In genomic region chr7:128427289-128427891, GRCh38 we compare ENCODE assay signal across 8 cellular contexts. TPM values are rescaled to one million over a fixed set of nuclear protein-coding genes. Genes with fewer than 3 reads are reported as not detected.
DNase-seq lines count a peak whose midpoint lies in the region; ATAC-seq and TF ChIP-seq lines count a peak whose summit lies in the region.

No MANE protein-coding gene starts in this region.

- peak; percentile 94 for TF ChIP-seq CTCF in CD4-positive, alpha-beta T cell (IDR thresholded peaks at IDR 0.05)
- TF ChIP-seq CTCF in GM12875 (IDR thresholded peaks at IDR 0.05; ENCODE audit: borderline replicate concordance, insufficient read depth, low read depth, low read length) (peak; percentile 53), VCaP (conservative IDR thresholded peaks at IDR 0.05) (peak; percentile 84)

- DNase-seq in CD4-positive, alpha-beta T cell: no peak
- peak; percentile 24 to 68 for DNase-seq in NCI-H1930 (lab: John Stamatoyannopoulos, UW)
- DNase-seq in Right ventricle myocardium superior: no peak
- DNase-seq in renal cortical epithelial cell (ENCODE audit: low read depth): peak; percentile 53

- no peaks in the 10 kb centered on the region for H3K27me3 ChIP-seq in CD4-positive, alpha-beta T cell (ENCODE audit: control insufficient read depth, insufficient read depth, low read length)

- POLR2A ChIA-PET in CD4-positive, alpha-beta T cell (lab: Charles Lee): interaction anchor here (0.5 to 2.4 kb wide), 7 partner anchors 19 to 84 kb away, joined by 3 to 16 read pairs (median 5); partner anchors contain the start of genes HILPDA and RBM28

- peaks cover 7% of the 10 kb centered on the region for H3K27me3 Mint-ChIP-seq in CD4-positive, alpha-beta T cell

- H3K4me3 Mint-ChIP-seq in CD4-positive, alpha-beta T cell: no peak overlapping the region

- no peak overlapping the region for H3K27ac Mint-ChIP-seq in CD4-positive, alpha-beta T cell

- H3K27ac ChIP-seq in CD4-positive, alpha-beta T cell (ENCODE audit: low read depth, low read length): no peak overlapping the region
- no peak overlapping the region for H3K27ac ChIP-seq in VCaP

- no peaks in the 10 kb centered on the region for H3K9me3 ChIP-seq in CD4-positive, alpha-beta T cell (ENCODE audit: control insufficient read depth, low read length)

- no peaks in the 10 kb centered on the region for H3K36me3 Mint-ChIP-seq in CD4-positive, alpha-beta T cell (ENCODE audit: low read depth)

- H3K4me1 Mint-ChIP-seq in CD4-positive, alpha-beta T cell (ENCODE audit: low read depth): no peaks in the 10 kb centered on the region

- no peak overlapping the region for H3K4me3 ChIP-seq in GM12875 (ENCODE audit: low read depth, low read length)

- ATAC-seq in CD4-positive, alpha-beta T cell (ENCODE audit: poor library complexity): peak; percentile 71
- ATAC-seq in Right ventricle myocardium superior (ENCODE audit: poor library complexity) (peak; percentile 68), HG03442 (IDR thresholded peaks at IDR 0.05; ENCODE audit: unreplicated experiment) (no peak), GM21381 (IDR thresholded peaks at IDR 0.05; ENCODE audit: unreplicated experiment) (no peak)

- intact Hi-C loops in CD4-positive, alpha-beta T cell (cut with DNase I, micrococcal nuclease): loop anchor here (1.0 to 10.0 kb wide), 3 partner anchors 32 to 181 kb away; partner anchors contain the start of gene RBM28 (in 1 of the 2)
- intact Hi-C loops in Right ventricle myocardium superior (cut with DNase I): no loop called here

- no peaks in the 10 kb centered on the region for H3K9me3 Mint-ChIP-seq in CD4-positive, alpha-beta T cell

- CTCF ChIA-PET in CD4-positive, alpha-beta T cell (lab: Charles Lee): interaction anchor here (0.6 to 6.7 kb wide), 18 partner anchors 8 to 787 kb away, joined by 3 to 162 read pairs (median 6); partner anchors contain the start of genes HILPDA and RBM28

RNA-seq across cellular contexts. Expression of gene IMPDH1, which starts 17.6 kb away (rescaled TPM):
- total RNA-seq in CD4-positive, alpha-beta T cell: 10 to 100 TPM; 26.5 to 27.0 TPM
- 20.0 TPM for total RNA-seq in Right ventricle myocardium superior
- total RNA-seq in renal cortical epithelial cell: 36.8 and 40.1 TPM in 2 replicates

RNA-seq across cellular contexts. Expression of gene HILPDA, which starts 28.3 kb away (rescaled TPM):
- total RNA-seq in CD4-positive, alpha-beta T cell: 1 to 10 TPM; 1.7 TPM
- total RNA-seq in Right ventricle myocardium superior (7.3 TPM), renal cortical epithelial cell (20.5 and 24.2 TPM in 2 replicates)

RNA-seq across cellular contexts. Expression of gene METTL2B, which starts 49.2 kb away (rescaled TPM):
- 1 to 10 TPM; 7.1 to 8.2 TPM for total RNA-seq in CD4-positive, alpha-beta T cell
- total RNA-seq in Right ventricle myocardium superior (16.6 TPM), renal cortical epithelial cell (34.8 and 63.4 TPM in 2 replicates)

Comparison
In these comparisons a context has a peak if more than half of its experiments do, and no peak if none do; other contexts are left out.
1. ATAC-seq: peak in CD4-positive, alpha-beta T cell (single experiment) and Right ventricle myocardium superior (single experiment); none in HG03442 (single experiment) and GM21381 (single experiment).
2. DNase-seq: peak in NCI-H1930 (2 of 2) and renal cortical epithelial cell (single experiment); none in CD4-positive, alpha-beta T cell (0 of 10) and Right ventricle myocardium superior (single experiment).
3. Peak in every context shown above with its lines, with median percentiles within 50 percentile points of each other: CTCF ChIP-seq.